In genomic region chr16:69566437-69567030, GRCh38 we compare ENCODE assay signal across 8 cellular contexts. TPM values are rescaled to one million over a fixed set of nuclear protein-coding genes. Genes with fewer than 3 reads are reported as not detected.
DNase-seq lines count a peak whose midpoint lies in the region; ATAC-seq and TF ChIP-seq lines count a peak whose summit lies in the region.

No MANE protein-coding gene starts in this region.

- peak; percentile 25 to 38 for TF ChIP-seq POLR2A in gastroesophageal sphincter (IDR thresholded peaks at IDR 0.05)

- no peak for TF ChIP-seq EP300 in gastroesophageal sphincter (IDR thresholded peaks at IDR 0.05)

- H3K9me3 ChIP-seq in ES-I3 (ENCODE audit: control insufficient read depth, insufficient read depth, low read length) = no peaks in the 10 kb centered on the region
- H3K9me3 ChIP-seq in MG63 = no peaks in the 10 kb centered on the region
- H3K9me3 ChIP-seq in gastroesophageal sphincter = no peaks in the 10 kb centered on the region
- no peaks in the 10 kb centered on the region for H3K9me3 ChIP-seq in neural progenitor cell (ENCODE audit: low read depth)

- H3F3A ChIP-seq in neural progenitor cell (ENCODE audit: low read depth) = peaks cover 60% of the 10 kb centered on the region

- peak overlapping the region; percentile 91 for H3K4me2 ChIP-seq in neural progenitor cell

- H3K27me3 ChIP-seq in MG63 (no peaks in the 10 kb centered on the region), gastroesophageal sphincter (no peaks in the 10 kb centered on the region), neural progenitor cell (peaks cover 7% of the 10 kb centered on the region)

- peak overlapping the region; percentile 78 for H3K4me3 ChIP-seq in MG63
- H3K4me3 ChIP-seq in gastroesophageal sphincter = peak overlapping the region; percentile 70 to 96
- peak overlapping the region; percentile 99 for H3K4me3 ChIP-seq in neural progenitor cell

- H3K4me1 Mint-ChIP-seq in activated naive CD4-positive, alpha-beta T cell treated with anti-CD3 and anti-CD28 coated beads, Interleukin-2, amount 10 ng/mL, durations not matched to agents 7 days and 5 days = peaks cover 46% of the 10 kb centered on the region
- H3K4me1 Mint-ChIP-seq in neural progenitor cell = peaks cover 42% of the 10 kb centered on the region

- H3K27me3 Mint-ChIP-seq in activated naive CD4-positive, alpha-beta T cell treated with anti-CD3 and anti-CD28 coated beads, Interleukin-2, amount 10 ng/mL, durations not matched to agents 7 days and 5 days = no peaks in the 10 kb centered on the region
- H3K27me3 Mint-ChIP-seq in neural progenitor cell (ENCODE audit: insufficient read depth, low read depth) = peaks cover 2% of the 10 kb centered on the region

- H3K4me1 ChIP-seq in ES-I3 (ENCODE audit: insufficient read depth, low read length) (peaks cover 18% of the 10 kb centered on the region), gastroesophageal sphincter (peaks cover 0 to 60% (median 11%) of the 10 kb centered on the region in 3 donors), neural progenitor cell (peaks cover 24% of the 10 kb centered on the region)

- H3K36me3 Mint-ChIP-seq in activated naive CD4-positive, alpha-beta T cell treated with anti-CD3 and anti-CD28 coated beads, Interleukin-2, amount 10 ng/mL, durations not matched to agents 7 days and 5 days = peaks cover 6% of the 10 kb centered on the region
- H3K36me3 Mint-ChIP-seq in neural progenitor cell = no peaks in the 10 kb centered on the region

- no peaks in the 10 kb centered on the region for H3K9me3 Mint-ChIP-seq in activated naive CD4-positive, alpha-beta T cell treated with anti-CD3 and anti-CD28 coated beads, Interleukin-2, amount 10 ng/mL, durations not matched to agents 7 days and 5 days
- no peaks in the 10 kb centered on the region for H3K9me3 Mint-ChIP-seq in neural progenitor cell

- peak overlapping the region; percentile 98 for H3K4me3 Mint-ChIP-seq in activated naive CD4-positive, alpha-beta T cell treated with anti-CD3 and anti-CD28 coated beads, Interleukin-2, amount 10 ng/mL, durations not matched to agents 7 days and 5 days
- H3K4me3 Mint-ChIP-seq in neural progenitor cell = peak overlapping the region; percentile 96

- DNase-seq in H4 (ENCODE audit: low spot score) (peak; percentile 36), MG63 (peak; percentile 49), neural progenitor cell (ENCODE audit: low spot score) (peak; percentile 75), NCI-H1436 treated with DMSO at 0.1 percent for 48 hours (lab: John Stamatoyannopoulos, UW) (no peak)
- peak; percentile 56 for DNase-seq in activated naive CD4-positive, alpha-beta T cell treated with anti-CD3 and anti-CD28 coated beads, Interleukin-2, amount 10 ng/mL, durations not matched to agents 7 days and 5 days
- DNase-seq in central memory CD4-positive, alpha-beta T cell = no peak

- TF ChIP-seq CTCF in gastroesophageal sphincter (IDR thresholded peaks at IDR 0.05) (no peak), neural progenitor cell (IDR thresholded peaks at IDR 0.05) (no peak)

- peak; percentile 66 for ATAC-seq in gastroesophageal sphincter

- peaks cover 50% of the 10 kb centered on the region for H3K79me2 ChIP-seq in neural progenitor cell (ENCODE audit: low read depth)

- H3K36me3 ChIP-seq in ES-I3 (ENCODE audit: insufficient read depth, low read length) = no peaks in the 10 kb centered on the region
- peaks cover 15% of the 10 kb centered on the region for H3K36me3 ChIP-seq in MG63
- H3K36me3 ChIP-seq in gastroesophageal sphincter = no peaks in the 10 kb centered on the region
- no peaks in the 10 kb centered on the region for H3K36me3 ChIP-seq in neural progenitor cell

- 0 to 1% methylated on average over 9 to 10 of the region's 60 CpGs for WGBS in gastroesophageal sphincter (ENCODE audit: low coverage in 1 of 2), 2 donors

- peak overlapping the region; percentile 75 to 100 (median 100) for H3K27ac ChIP-seq in gastroesophageal sphincter
- peak overlapping the region; percentile 92 for H3K27ac ChIP-seq in neural progenitor cell

- peaks cover 18% of the 10 kb centered on the region for H4K20me1 ChIP-seq in neural progenitor cell (ENCODE audit: low read depth)

- CTCF ChIA-PET in activated naive CD4-positive, alpha-beta T cell treated with anti-CD3 and anti-CD28 coated beads, Interleukin-2, amount 10 ng/mL, durations not matched to agents 7 days and 5 days (lab: Charles Lee) = interaction anchor here (0.6 to 1.4 kb wide), 3 partner anchors 10 to 568 kb away, joined by 3 to 5 read pairs (median 4); no protein-coding TSS in a partner anchor

- H3K9ac ChIP-seq in ES-I3 (ENCODE audit: low read depth, low read length) = peak overlapping the region; percentile 97
- peak overlapping the region; percentile 84 for H3K9ac ChIP-seq in neural progenitor cell

- peak overlapping the region; percentile 95 for H3K27ac Mint-ChIP-seq in activated naive CD4-positive, alpha-beta T cell treated with anti-CD3 and anti-CD28 coated beads, Interleukin-2, amount 10 ng/mL, durations not matched to agents 7 days and 5 days
- H3K27ac Mint-ChIP-seq in neural progenitor cell = peak overlapping the region; percentile 95

- peak overlapping the region; percentile 97 for H2AFZ ChIP-seq in neural progenitor cell (replicated peaks)

RNA-seq across cellular contexts. Expression of gene NFAT5, which starts 0.8 kb away (rescaled TPM):
- total RNA-seq in H4 (2014; rRNA removed; shearing (Covaris generic)) = 1.9 and 5.1 TPM in 2 replicates
- total RNA-seq in MG63 (2014; rRNA removed; shearing (Covaris generic); ENCODE audit: low replicate concordance) = 1.2 and 18.8 TPM in 2 replicates
- total RNA-seq in gastroesophageal sphincter = 10 to 100 TPM; 43.8 to 79.1 (median 59.5) TPM
- total RNA-seq in neural progenitor cell (ENCODE audit: low replicate concordance) = 11.8 and 14.3 TPM in 2 replicates

Comparison
In these comparisons a context has a peak if more than half of its experiments do, and no peak if none do; other contexts are left out.
1. DNase-seq: peak in H4 (single experiment), MG63 (single experiment), activated naive CD4-positive, alpha-beta T cell treated with anti-CD3 and anti-CD28 coated beads, Interleukin-2, amount 10 ng/mL, durations not matched to agents 7 days and 5 days (single experiment) and neural progenitor cell (single experiment); none in NCI-H1436 treated with DMSO at 0.1 percent for 48 hours (single experiment) and central memory CD4-positive, alpha-beta T cell (single experiment).
2. Peak in every context shown above with its lines, with median percentiles within 50 percentile points of each other: H3K4me3 ChIP-seq.